11 cellular contexts compared by ENCODE assay signal in genomic region chr12:5096241-5096880, GRCh38. TPM values are rescaled to one million over a fixed set of nuclear protein-coding genes. Genes with fewer than 3 reads are reported as not detected.
DNase-seq lines count a peak whose midpoint lies in the region; ATAC-seq and TF ChIP-seq lines count a peak whose summit lies in the region.
"Had no signal": no experiment of that assay in that cellular context is flagged by ENCODE, and none has a peak within 500 bp of the region (broad histone marks: within the 10 kb centered on the region; RNA-seq: fewer than 3 reads in every experiment).

No MANE protein-coding gene starts in this region.

- H3K36me3 ChIP-seq in adipocyte (ENCODE audit: control insufficient read depth, insufficient read depth, low read length, severe bottlenecking) (no peaks in the 10 kb centered on the region), hepatocyte (replicated peaks; ENCODE audit: insufficient read depth, low read depth) (no peaks in the 10 kb centered on the region)

- DNase-seq in Ammon's horn (ENCODE audit: low spot score) (peak; percentile 22), HFFc6 (peak; percentile 93), adipocyte (ENCODE audit: low read depth) (peak; percentile 39), hepatocyte (ENCODE audit: low spot score) (no peak), HT-29 (ENCODE audit: low spot score) (no peak)
- DNase-seq in stimulated activated naive CD4-positive, alpha-beta T cell (lab: John Stamatoyannopoulos, UW), result no peak
- DNase-seq: activated T-cell treated with anti-CD3 and anti-CD28 coated beads, Interleukin-2, amount 50 U/mL, for 24 hours; hypothalamus; NCI-H1092 treated with DMSO at 0.1 percent for 48 hours had no signal

- no peaks in the 10 kb centered on the region for H3K79me2 ChIP-seq in hepatocyte

- no peaks in the 10 kb centered on the region for H3K36me3 Mint-ChIP-seq in HFFc6 (ENCODE audit: low read depth)

- ATAC-seq in GM21528 (IDR thresholded peaks at IDR 0.05; ENCODE audit: low FRiP score, unreplicated experiment) (no peak), HG02885 (IDR thresholded peaks at IDR 0.05; ENCODE audit: poor library complexity, unreplicated experiment) (no peak)

- 86% methylated on average over 8 of the region's 8 CpGs for WGBS in hepatocyte (ENCODE audit: low lambda C conversion rate, missing lambda C conversion rate)

- H3K27ac Mint-ChIP-seq in HFFc6, result peak overlapping the region; percentile 72
- H3K27ac Mint-ChIP-seq: activated T-cell treated with anti-CD3 and anti-CD28 coated beads, Interleukin-2, amount 50 U/mL, for 24 hours had no signal

- peak overlapping the region; percentile 8 for H3K4me3 Mint-ChIP-seq in HFFc6
- H3K4me3 Mint-ChIP-seq: activated T-cell treated with anti-CD3 and anti-CD28 coated beads, Interleukin-2, amount 50 U/mL, for 24 hours had no signal

- no peak overlapping the region for H2AFZ ChIP-seq in hepatocyte

- no peak overlapping the region for H3K4me2 ChIP-seq in hepatocyte

- peaks cover 23% of the 10 kb centered on the region for H3K27me3 ChIP-seq in adipocyte (replicated peaks; ENCODE audit: control insufficient read depth, insufficient read depth, low read length)
- peaks cover 22% of the 10 kb centered on the region for H3K27me3 ChIP-seq in hepatocyte

- no peak overlapping the region for H3K4me3 ChIP-seq in adipocyte (ENCODE audit: low read length)
- H3K4me3 ChIP-seq in hepatocyte, result no peak overlapping the region

- peaks cover 1% of the 10 kb centered on the region; the same call in 1 of the 2 replicates for H3K27me3 Mint-ChIP-seq in HFFc6 (ENCODE audit: insufficient read depth)

- no peaks in the 10 kb centered on the region for H3K9me3 ChIP-seq in adipocyte (ENCODE audit: control insufficient read depth, low read length)
- no peaks in the 10 kb centered on the region for H3K9me3 ChIP-seq in hepatocyte (ENCODE audit: low read depth)

- no peak overlapping the region for H3K9ac ChIP-seq in adipocyte (ENCODE audit: low read length)

- no peaks in the 10 kb centered on the region for H3K9me3 Mint-ChIP-seq in HFFc6
- H3K9me3 Mint-ChIP-seq: activated T-cell treated with anti-CD3 and anti-CD28 coated beads, Interleukin-2, amount 50 U/mL, for 24 hours had no signal

- no peak overlapping the region for H3K27ac ChIP-seq in hepatocyte

- TF ChIP-seq CTCF in HFFc6 (IDR thresholded peaks at IDR 0.05), result peak; percentile 63
- peak; percentile 22 for TF ChIP-seq CTCF in hepatocyte (IDR thresholded peaks at IDR 0.05; ENCODE audit: poor library complexity)

- H4K20me1 ChIP-seq in hepatocyte (ENCODE audit: insufficient read depth, poor library complexity, severe bottlenecking), result no peaks in the 10 kb centered on the region

- H3K4me1 ChIP-seq in adipocyte (ENCODE audit: control insufficient read depth, insufficient read depth, low read length) (no peaks in the 10 kb centered on the region), hepatocyte (ENCODE audit: insufficient read depth) (no peaks in the 10 kb centered on the region)

- H3K4me1 Mint-ChIP-seq in HFFc6 (ENCODE audit: low read depth), result peaks cover 61% of the 10 kb centered on the region

- H3K9me2 ChIP-seq in hepatocyte (replicated peaks; ENCODE audit: insufficient read depth), result no peaks in the 10 kb centered on the region

RNA-seq across cellular contexts. Expression of gene KCNA5, which starts 52.7 kb away (rescaled TPM):
- not detected for total RNA-seq in HFFc6 (2021; fragmentation: NEBNext Ultra II Directional; extraction: Animal tissue kit (Norgen Biotek cat#: 25700))
- 1.4 and 1.8 TPM in 2 replicates for total RNA-seq in hepatocyte
- 0.79 and 2.8 TPM in 2 replicates for polyA plus RNA-seq in hepatocyte
- total RNA-seq in HT-29 (2014; rRNA removed; shearing (Covaris generic)), result not detected in 2 replicates

Comparison
In these comparisons a context has a peak if more than half of its experiments do, and no peak if none do; other contexts are left out.
1. DNase-seq: peak in Ammon's horn (single experiment), HFFc6 (single experiment) and adipocyte (single experiment); none in hepatocyte (single experiment), stimulated activated naive CD4-positive, alpha-beta T cell (0 of 6) and HT-29 (single experiment).